In the genomic region with DNA sequence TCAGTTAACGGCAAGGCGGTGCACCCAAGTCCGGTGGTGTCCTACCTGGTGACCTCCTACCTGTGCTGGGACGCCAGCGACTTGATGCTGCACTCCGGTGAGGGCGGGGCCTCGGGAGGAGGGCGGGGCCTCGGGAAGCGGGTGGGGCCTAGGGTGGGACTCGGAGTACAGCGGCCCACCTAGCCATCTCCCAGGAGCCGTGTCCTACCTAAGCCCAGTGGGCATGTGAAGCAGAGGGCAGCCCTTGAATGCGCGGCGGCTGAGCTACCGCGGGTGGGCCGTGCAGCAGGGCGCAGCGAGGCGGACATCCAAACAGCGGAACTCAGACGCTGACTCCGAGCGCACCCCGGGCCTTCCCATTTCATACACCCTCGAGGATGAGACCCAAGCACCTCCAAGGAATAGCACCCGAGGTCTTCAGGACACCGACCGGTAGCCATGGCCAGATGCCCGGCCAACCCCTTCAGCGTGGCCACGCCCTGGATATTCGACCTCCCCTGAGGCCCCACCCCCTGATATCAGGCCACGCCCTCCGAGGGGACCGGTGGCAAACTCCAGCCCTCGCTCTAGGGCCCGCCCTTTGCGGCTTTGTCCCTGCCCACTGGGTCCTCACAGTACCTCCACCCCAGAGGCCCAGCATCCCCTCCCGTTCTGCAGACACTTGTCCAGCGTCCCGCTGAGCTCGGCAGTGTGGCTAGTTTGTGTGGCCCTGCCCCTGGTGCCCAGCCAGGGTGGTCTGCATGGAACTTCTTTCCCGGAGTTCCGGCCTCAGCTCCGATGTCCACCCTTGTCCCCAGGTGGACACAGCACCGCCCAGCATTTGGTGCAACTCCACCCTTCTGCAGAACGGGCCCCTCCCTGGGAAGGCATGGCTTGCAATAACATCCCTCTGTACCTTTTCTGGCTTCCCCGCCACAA, we compare ENCODE assay signal across 8 cellular contexts. TPM values are rescaled to one million over a fixed set of nuclear protein-coding genes. Genes with fewer than 3 reads are reported as not detected.
A peak's percentile ranks its signal among the peaks of the same experiment; 100 is the strongest.
DNase-seq lines count a peak whose midpoint lies in the region; ATAC-seq and TF ChIP-seq lines count a peak whose summit lies in the region.

No MANE protein-coding gene starts in this region.

- H3K9me3 ChIP-seq in CD4-positive, alpha-beta T cell (ENCODE audit: control insufficient read depth, low read length): no peaks in the 10 kb centered on the region
- no peaks in the 10 kb centered on the region for H3K9me3 ChIP-seq in thymus (ENCODE audit: control insufficient read depth)

- WGBS in thymus: 12% methylated on average over 52 of the region's 52 CpGs

- H3K4me3 Mint-ChIP-seq in CD4-positive, alpha-beta T cell: peak overlapping the region; percentile 74

- H3K9me3 Mint-ChIP-seq in CD4-positive, alpha-beta T cell: no peaks in the 10 kb centered on the region

- H3K4me3 ChIP-seq in astrocyte of the cerebellum (ENCODE audit: low read depth, low read length) (peak overlapping the region; percentile 24), thymus (ENCODE audit: low read length) (peak overlapping the region; percentile 6)

- peak; percentile 43 for ATAC-seq in CD4-positive, alpha-beta T cell (ENCODE audit: poor library complexity)
- peak; percentile 57 for ATAC-seq in GM18868 (IDR thresholded peaks at IDR 0.05; ENCODE audit: unreplicated experiment)
- ATAC-seq in HG02981 (IDR thresholded peaks at IDR 0.05; ENCODE audit: unreplicated experiment): peak; percentile 62
- ATAC-seq in left lobe of liver: peak; percentile 37

- peaks cover 53% of the 10 kb centered on the region for H3K27me3 ChIP-seq in CD4-positive, alpha-beta T cell (ENCODE audit: control insufficient read depth, insufficient read depth, low read length)
- H3K27me3 ChIP-seq in thymus (ENCODE audit: control insufficient read depth, insufficient read depth): peaks cover 19% of the 10 kb centered on the region

- no peaks in the 10 kb centered on the region for H3K36me3 Mint-ChIP-seq in CD4-positive, alpha-beta T cell (ENCODE audit: low read depth)

- H3K27ac Mint-ChIP-seq in CD4-positive, alpha-beta T cell: no peak overlapping the region

- CTCF ChIA-PET in CD4-positive, alpha-beta T cell (lab: Charles Lee): no interaction called here

- H3K27ac ChIP-seq in CD4-positive, alpha-beta T cell (ENCODE audit: low read depth, low read length): no peak overlapping the region
- no peak overlapping the region for H3K27ac ChIP-seq in thymus (ENCODE audit: low read depth)

- intact Hi-C loops in CD4-positive, alpha-beta T cell (cut with DNase I, micrococcal nuclease): no loop called here

- H3K4me1 Mint-ChIP-seq in CD4-positive, alpha-beta T cell (ENCODE audit: low read depth): peaks cover 18% of the 10 kb centered on the region

- H3K27me3 Mint-ChIP-seq in CD4-positive, alpha-beta T cell: peaks cover 87% of the 10 kb centered on the region

- POLR2A ChIA-PET in CD4-positive, alpha-beta T cell (lab: Charles Lee): no interaction called here

- no peaks in the 10 kb centered on the region for H3K36me3 ChIP-seq in thymus (ENCODE audit: control insufficient read depth, insufficient read depth)

- no peak for TF ChIP-seq CTCF in CD4-positive, alpha-beta T cell (IDR thresholded peaks at IDR 0.05)
- no peak for TF ChIP-seq CTCF in astrocyte of the cerebellum (IDR thresholded peaks at IDR 0.05; ENCODE audit: low read depth, low read length, missing control alignments)

- peaks cover 3% of the 10 kb centered on the region for H3K4me1 ChIP-seq in thymus (ENCODE audit: control insufficient read depth, insufficient read depth, low read length)

- DNase-seq in CD4-positive, alpha-beta T cell: peak in 5 of 10 experiments; percentile 9 to 40 (median 15)
- DNase-seq in NOMO-1 (lab: John Stamatoyannopoulos, UW; ENCODE audit: unreplicated experiment in 2 of 2): peak; percentile 67 to 69
- no peak for DNase-seq in astrocyte of the cerebellum (ENCODE audit: low read depth)
- no peak for DNase-seq in left lobe of liver (ENCODE audit: low spot score)
- no peak for DNase-seq in NCI-H446 treated with DMSO at 0.1 percent for 48 hours (lab: John Stamatoyannopoulos, UW)

- in situ Hi-C loops in astrocyte of the cerebellum (cut with HindIII; ENCODE audit: low sequenced_read_pairs): no loop called here

RNA-seq across cellular contexts. Expression of a gene that starts 5.4 kb away (rescaled TPM):
- total RNA-seq in CD4-positive, alpha-beta T cell: not detected
- 0.75 TPM for total RNA-seq in left lobe of liver
- polyA plus RNA-seq in thymus: 1.6 TPM

RNA-seq across cellular contexts. Expression of a gene that starts 15.2 kb away (rescaled TPM):
- total RNA-seq in CD4-positive, alpha-beta T cell: not detected
- not detected for total RNA-seq in left lobe of liver
- 0.11 TPM for polyA plus RNA-seq in thymus

RNA-seq across cellular contexts. Expression of a gene that starts 28.0 kb away (rescaled TPM):
- not detected for total RNA-seq in CD4-positive, alpha-beta T cell
- total RNA-seq in left lobe of liver: not detected
- polyA plus RNA-seq in thymus: not detected

RNA-seq across cellular contexts. Expression of a gene that starts 36.5 kb away (rescaled TPM):
- total RNA-seq in CD4-positive, alpha-beta T cell: not detected
- total RNA-seq in left lobe of liver: not detected
- 0.96 TPM for polyA plus RNA-seq in thymus

RNA-seq across cellular contexts. Expression of a gene that starts 47.9 kb away (rescaled TPM):
- not detected for total RNA-seq in CD4-positive, alpha-beta T cell
- not detected for total RNA-seq in left lobe of liver
- polyA plus RNA-seq in thymus: 0.07 TPM

Comparison
In these comparisons a context has a peak if more than half of its experiments do, and no peak if none do; other contexts are left out.
1. DNase-seq: peak in NOMO-1 (2 of 2); none in astrocyte of the cerebellum (single experiment), left lobe of liver (single experiment) and NCI-H446 treated with DMSO at 0.1 percent for 48 hours (single experiment).
2. Peak in every context shown above with its lines, with median percentiles within 50 percentile points of each other: ATAC-seq.